ENCODE assay signal across 27 cellular contexts in the genomic region with DNA sequence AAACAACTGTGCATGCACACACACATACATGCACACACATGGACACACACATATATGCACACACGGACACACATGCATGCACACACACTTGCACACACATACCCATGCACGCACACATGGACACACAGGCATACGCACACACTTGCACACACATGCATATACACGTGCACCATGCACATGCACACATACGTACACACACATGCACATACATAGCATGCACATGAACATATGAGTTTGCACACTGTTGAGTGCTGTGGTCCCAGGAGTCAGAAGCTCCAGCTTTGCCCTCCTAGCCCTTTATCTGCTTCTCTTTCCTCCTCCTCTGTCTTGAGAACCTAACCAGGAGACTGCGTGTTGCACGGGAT. TPM values are rescaled to one million over a fixed set of nuclear protein-coding genes. Genes with fewer than 3 reads are reported as not detected.
DNase-seq lines count a peak whose midpoint lies in the region; ATAC-seq, FAIRE-seq and TF ChIP-seq lines count a peak whose summit lies in the region.
"Had no signal": no experiment of that assay in that cellular context is flagged by ENCODE, and none has a peak within 500 bp of the region (broad histone marks: within the 10 kb centered on the region; RNA-seq: fewer than 3 reads in every experiment).

No MANE protein-coding gene starts in this region.

- no peak for TF ChIP-seq CTCF in H1 (IDR thresholded peaks at IDR 0.05; ENCODE audit: control extremely low read depth in 1 of 3, insufficient read depth in 1 of 3, low read depth in 1 of 3, low read length in 3 of 3)
- TF ChIP-seq CTCF in neural crest cell (conservative IDR thresholded peaks at IDR 0.05): no peak
- peak in 1 of 7 experiments; percentile 38 for TF ChIP-seq CTCF in body of pancreas (IDR thresholded peaks at IDR 0.05)

- H3K56ac ChIP-seq in H1 (replicated peaks; ENCODE audit: insufficient read length, low read depth, low read length): no peak overlapping the region

- H3K4me3 ChIP-seq in BLaER1: no peak overlapping the region
- no peak overlapping the region for H3K4me3 ChIP-seq in H1 (ENCODE audit: extremely low read depth in 1 of 4, insufficient read depth in 2 of 4, low read depth in 3 of 4, low read length in 4 of 4)
- no peak overlapping the region for H3K4me3 ChIP-seq in body of pancreas
- H3K4me3 ChIP-seq: MG63 had no signal

- no peaks in the 10 kb centered on the region for H3K9me3 Mint-ChIP-seq in neural crest cell

- H3K4me3 Mint-ChIP-seq in neural crest cell: peak overlapping the region; percentile 74
- H3K4me3 Mint-ChIP-seq: CD14-positive monocyte had no signal

- peak overlapping the region; percentile 99; the same call in 1 of the 2 replicates for H3K4me2 ChIP-seq in BLaER1
- H3K4me2 ChIP-seq in H1 (ENCODE audit: insufficient read depth in 1 of 2, low read depth in 2 of 2, low read length in 2 of 2): no peak overlapping the region

- peaks cover 27% of the 10 kb centered on the region for H3K27me3 Mint-ChIP-seq in neural crest cell (ENCODE audit: low read depth)

- H3K18ac ChIP-seq in H1 (ENCODE audit: extremely low read depth, low read length): no peak overlapping the region

- H4K20me1 ChIP-seq in BLaER1: no peaks in the 10 kb centered on the region
- H4K20me1 ChIP-seq in H1 (replicated peaks in 1 of 2; ENCODE audit: control insufficient read depth in 1 of 2, insufficient read depth in 2 of 2, low read length in 2 of 2): peaks cover 0 to 2% of the 10 kb centered on the region in 2 experiments

- H4K5ac ChIP-seq in H1 (ENCODE audit: insufficient read length, low read depth, low read length): no peak overlapping the region

- H3K9ac ChIP-seq in BLaER1 (no peak overlapping the region; the same call in 1 of the 2 replicates), H1 (replicated peaks in 1 of 4; ENCODE audit: extremely low read depth in 1 of 4, low read depth in 3 of 4, low read length in 3 of 4) (peak overlapping the region in 1 of 4 experiments; percentile 7; a peak in 1 of 7 replicates)

- no peak overlapping the region for H4K8ac ChIP-seq in H1 (ENCODE audit: extremely low read depth, insufficient read depth, low read length)

- H2BK15ac ChIP-seq in H1 (ENCODE audit: low read length): no peak overlapping the region

- no peaks in the 10 kb centered on the region for H3K79me1 ChIP-seq in H1 (ENCODE audit: low read depth, low read length)

- H3K23me2 ChIP-seq in H1 (ENCODE audit: low read depth, low read length): no peaks in the 10 kb centered on the region; the same call in 1 of the 2 replicates

- no peak for DNase-seq in HTR-8/SVneo (ENCODE audit: insufficient read length, low spot score)
- DNase-seq in H1 (ENCODE audit: low read depth in 1 of 2, low spot score in 2 of 2): no peak
- DNase-seq in neural crest cell (ENCODE audit: low read depth, low spot score): no peak
- no peak for DNase-seq in substantia nigra (lab: John Stamatoyannopoulos, UW)
- no peak for DNase-seq in AG08395 (ENCODE audit: low spot score)
- no peak for DNase-seq in body of pancreas
- DNase-seq in NCI-H2081 (lab: John Stamatoyannopoulos, UW): no peak
- DNase-seq: AML-193, Calu3, DMS79 treated with DMSO at 0.1 percent for 48 hours, GF-D8, H7, KG1, MG63, NCI-H1105 treated with DMSO at 0.1 percent for 48 hours, NCI-H146, NCI-H1930, NCI-H446 treated with DMSO at 0.1 percent for 48 hours, NCI-H526, SHP77 had no signal

- no peak for TF ChIP-seq POLR2A in H1 (IDR thresholded peaks at IDR 0.05; ENCODE audit: control extremely low read depth in 1 of 2, low read depth in 2 of 2, low read length in 2 of 2)
- no peak for TF ChIP-seq POLR2A in body of pancreas (IDR thresholded peaks at IDR 0.05)

- H3K36me3 ChIP-seq in BLaER1 (no peaks in the 10 kb centered on the region; the same call in 1 of the 2 replicates), H1 (ENCODE audit: control insufficient read depth in 2 of 4, insufficient read depth in 4 of 4, low read length in 3 of 4) (no peaks in the 10 kb centered on the region), body of pancreas (replicated peaks in 1 of 2; ENCODE audit: insufficient read depth in 1 of 2, low read depth in 2 of 2) (no peaks in the 10 kb centered on the region)
- H3K36me3 ChIP-seq: MG63 had no signal

- intact Hi-C loops in body of pancreas (cut with DNase I): no loop called here

- H2BK20ac ChIP-seq in H1 (ENCODE audit: low read length): no peak overlapping the region

- H3K79me2 ChIP-seq in H1 (ENCODE audit: control insufficient read depth in 1 of 2, insufficient read depth in 2 of 2, low read length in 2 of 2): no peaks in the 10 kb centered on the region

- CTCF ChIA-PET in H1 (lab: Charles Lee; ENCODE audit: partially characterized antibody): interaction anchor here (0.8 to 2.8 kb wide), 3 partner anchors 17 to 163 kb away, joined by 3 to 18 read pairs (median 13); no protein-coding TSS in a partner anchor

- peak overlapping the region; percentile 72 for H4K91ac ChIP-seq in H1 (replicated peaks; ENCODE audit: insufficient read length, low read length)

- H3K4me1 Mint-ChIP-seq in neural crest cell: peaks cover 51% of the 10 kb centered on the region

- H3K27me3 ChIP-seq in BLaER1 (no peaks in the 10 kb centered on the region), H1 (replicated peaks in 1 of 4; ENCODE audit: control insufficient read depth in 3 of 4, extremely low read depth in 1 of 4, insufficient read depth in 3 of 4, low read length in 3 of 4) (peaks cover 9 to 28% (median 27%) of the 10 kb centered on the region in 4 experiments), body of pancreas (peaks cover 0 to 9% of the 10 kb centered on the region in 2 donors)
- H3K27me3 ChIP-seq: MG63 had no signal

- FAIRE-seq in HTR-8/SVneo (lab: Jason Lieb, UNC): peak; percentile 99
- no peak for FAIRE-seq in H1 (lab: Jason Lieb, UNC)
- FAIRE-seq: A204.1 had no signal

- TF ChIP-seq RAD21 in H1 (IDR thresholded peaks at IDR 0.05 in 1 of 2, conservative IDR thresholded peaks at IDR 0.05 in 1 of 2; ENCODE audit: low read depth in 2 of 2, low read length in 2 of 2): no peak

- H3K14ac ChIP-seq in H1 (ENCODE audit: insufficient read length): no peak overlapping the region

- TF ChIP-seq EP300 in H1 (IDR thresholded peaks at IDR 0.05; ENCODE audit: borderline replicate concordance in 1 of 2, low read depth in 2 of 2, low read length in 2 of 2): no peak

- peak overlapping the region; percentile 87 for H3K27ac Mint-ChIP-seq in neural crest cell (ENCODE audit: unreplicated experiment)
- H3K27ac Mint-ChIP-seq: CD14-positive monocyte had no signal

- no peak overlapping the region for H3K4ac ChIP-seq in H1 (replicated peaks; ENCODE audit: insufficient read length, low read depth, low read length)

- H3K36me3 Mint-ChIP-seq in neural crest cell (ENCODE audit: low read depth): peaks cover 2% of the 10 kb centered on the region

- POLR2A ChIA-PET in H1 (lab: Charles Lee; ENCODE audit: partially characterized antibody): interaction anchor here (0.6 kb wide), 2 partner anchors 91 to 603 kb away, joined by 3 read pairs; no protein-coding TSS in a partner anchor

- H3K9me3 ChIP-seq in BLaER1: no peaks in the 10 kb centered on the region
- peaks cover 0 to 3% of the 10 kb centered on the region in 2 experiments; a peak in 2 of 4 replicates for H3K9me3 ChIP-seq in H1 (ENCODE audit: insufficient read depth in 2 of 2, low read depth in 1 of 2, low read length in 1 of 2)
- H3K9me3 ChIP-seq in body of pancreas: no peaks in the 10 kb centered on the region
- H3K9me3 ChIP-seq: MG63 had no signal

- WGBS in H1 (ENCODE audit: extremely low coverage in 1 of 2, insufficient coverage in 1 of 2, insufficient read length in 1 of 2, insufficient replicate concordance in 2 of 2, low coverage in 1 of 2, low lambda C conversion rate in 2 of 2, missing lambda C conversion rate in 1 of 2), 2 experiments: 93% methylated on average over 7 of the region's 7 CpGs; no CpG with 5 or more reads in 1 of the 2 experiments
- WGBS in body of pancreas, 2 donors: 76 to 93% methylated on average over 7 of the region's 7 CpGs

- H3K27ac ChIP-seq in BLaER1: 0 out of 2 replicates have a peak overlapping the region, but pooled peaks have one; percentile 34
- H3K27ac ChIP-seq in H1 (ENCODE audit: low read depth, low read length): no peak overlapping the region
- H3K27ac ChIP-seq in substantia nigra (ENCODE audit: low read depth, low read length, poor library complexity, severe bottlenecking): no peak overlapping the region
- no peak overlapping the region for H3K27ac ChIP-seq in body of pancreas
- H3K27ac ChIP-seq: RWPE1 had no signal

- H3K4me1 ChIP-seq in BLaER1 (peaks cover 85% of the 10 kb centered on the region), H1 (replicated peaks in 1 of 4; ENCODE audit: control insufficient read depth in 3 of 4, insufficient read depth in 4 of 4, low read length in 3 of 4) (peaks cover 0 to 15% (median 5%) of the 10 kb centered on the region in 4 experiments; a peak in 5 of 7 replicates), body of pancreas (no peaks in the 10 kb centered on the region)

- H2AFZ ChIP-seq in H1 (ENCODE audit: low read length): no peak overlapping the region

- H2AK5ac ChIP-seq in H1 (ENCODE audit: low read depth, low read length): no peak overlapping the region; the same call in 1 of the 2 replicates

- H2BK5ac ChIP-seq in H1 (ENCODE audit: low read depth, low read length): no peak overlapping the region; the same call in 1 of the 2 replicates

- H2BK12ac ChIP-seq in H1 (ENCODE audit: low read depth, low read length): peak overlapping the region; percentile 72; the same call in 1 of the 2 replicates

- H2BK120ac ChIP-seq in H1 (replicated peaks; ENCODE audit: low read depth, low read length): no peak overlapping the region

- no peak overlapping the region for H3K23ac ChIP-seq in H1 (ENCODE audit: insufficient read length)

- ATAC-seq in body of pancreas: no peak

TF ChIP-seq in H1, 55 proteins besides CTCF, POLR2A, EP300 and RAD21 (continues in another document):
- no peak for TF ChIP-seq ZNF274 (IDR thresholded peaks at IDR 0.05; ENCODE audit: borderline replicate concordance, extremely low read depth, low read length)
- no peak for TF ChIP-seq YY1 (IDR thresholded peaks at IDR 0.05; ENCODE audit: low read depth, low read length)
- TF ChIP-seq FOSL1 (IDR thresholded peaks at IDR 0.05; ENCODE audit: insufficient read depth, low read depth, low read length): no peak
- TF ChIP-seq SP1 (IDR thresholded peaks at IDR 0.05; ENCODE audit: low read depth, low read length): no peak
- TF ChIP-seq NANOG (IDR thresholded peaks at IDR 0.05; ENCODE audit: insufficient read depth, low read depth, low read length, poor library complexity, severe bottlenecking): no peak

RNA-seq across cellular contexts. Expression of gene LRTM2, which starts 3.7 kb away (rescaled TPM):
- not detected in 2 replicates for total RNA-seq in H1 (2021; fragmentation: NEBNext Ultra II Directional; extraction: Animal tissue kit (Norgen Biotek cat#: 25700))
- polyA plus RNA-seq in H1 (2011; rRNA removed): 0.05 and 0.06 TPM in 2 replicates
- 0.26 TPM for polyA plus RNA-seq in H1 (2011; cell fraction: cytosol; rRNA removed)
- 0.46 TPM for polyA plus RNA-seq in H1 (2011; cell fraction: nucleus; rRNA removed)
- 0.08 to 0.09 TPM in 2 of 4 replicates, not detected in the others for polyA plus RNA-seq in H1 (2012, experiment 1 of 2)
- polyA plus RNA-seq in H1 (2012, experiment 2 of 2): not detected
- not detected for polyA plus RNA-seq in H1 (2013, experiment 1 of 2)
- 0.04 TPM for polyA plus RNA-seq in H1 (2013, experiment 2 of 2)
- polyA minus RNA-seq in H1 (2011; rRNA and poly(A)+ RNA removed): not detected in 2 replicates
- not detected for polyA minus RNA-seq in H1 (2011; cell fraction: cytosol; rRNA and poly(A)+ RNA removed)
- polyA minus RNA-seq in H1 (2011; cell fraction: nucleus; rRNA and poly(A)+ RNA removed): 0.10 TPM
- total RNA-seq in neural crest cell (0.19 TPM in 1 of 2 replicates, not detected in the other), body of pancreas (not detected)
- total RNA-seq: Calu3, HT1080, SK-MEL-5 had no signal
- polyA plus RNA-seq: AG04450, CD14-positive monocyte had no signal
